In the genomic region with DNA sequence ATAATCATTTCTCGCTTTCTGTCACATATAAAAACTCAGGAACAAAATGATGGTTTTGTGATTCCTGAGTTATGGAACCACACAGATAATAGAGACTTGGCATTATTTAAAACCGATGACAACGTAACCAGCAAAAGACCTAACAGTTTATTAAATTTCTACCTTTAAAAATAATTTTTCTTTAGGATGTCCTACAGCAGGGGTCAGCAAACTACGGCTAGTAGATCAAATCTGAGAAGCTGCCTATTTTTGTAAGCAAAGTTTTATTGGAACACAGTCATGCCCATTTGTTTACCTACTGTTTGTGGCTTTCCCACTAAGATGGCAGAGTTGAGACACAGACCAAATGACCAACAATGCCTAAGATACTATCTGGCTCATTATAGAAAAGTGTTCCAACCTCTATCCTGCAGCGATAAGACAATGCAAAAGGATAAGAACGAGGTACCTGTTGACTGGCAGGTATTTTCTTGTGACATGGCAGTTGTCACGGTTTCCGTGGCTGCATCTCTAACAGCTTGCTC, we compare ENCODE assay signal across 14 cellular contexts. TPM values are rescaled to one million over a fixed set of nuclear protein-coding genes. Genes with fewer than 3 reads are reported as not detected.
DNase-seq lines count a peak whose midpoint lies in the region; ATAC-seq and TF ChIP-seq lines count a peak whose summit lies in the region.
"Had no signal": no experiment of that assay in that cellular context is flagged by ENCODE, and none has a peak within 500 bp of the region (broad histone marks: within the 10 kb centered on the region; RNA-seq: fewer than 3 reads in every experiment).

No MANE protein-coding gene starts in this region.

- intact Hi-C loops in PC-3 (cut with micrococcal nuclease) (loop anchor here (1.0 to 5.0 kb wide), 3 partner anchors 38 to 263 kb away; no protein-coding TSS in a partner anchor), esophagus muscularis mucosa (cut with DNase I) (no loop called here)

- POLR2A ChIA-PET in SK-N-SH (lab: Yijun Ruan, JAX), result interaction anchor here (2.4 kb wide), 1 partner anchor 12 kb away, joined by 13 read pairs; no protein-coding TSS in a partner anchor
- POLR2A ChIA-PET in PC-3 (lab: Charles Lee; ENCODE audit: unreplicated experiment), result no interaction called here

- peak; percentile 53 for TF ChIP-seq RAD21 in SK-N-SH (IDR thresholded peaks at IDR 0.05; ENCODE audit: low read length)

- no peaks in the 10 kb centered on the region for H3K79me2 ChIP-seq in SK-N-SH (ENCODE audit: insufficient read depth)
- H3K79me2 ChIP-seq in PC-3 (ENCODE audit: low read length), result no peaks in the 10 kb centered on the region

- peak overlapping the region; percentile 6 for H3K27ac Mint-ChIP-seq in stimulated activated naive B cell treated with anti-CD40 and anti-IgM and Interleukin-4, amounts not matched to agents 10 μg/mL and 1 μg/mL and 100 μg/mL, for 72 hours
- H3K27ac Mint-ChIP-seq: HFFc6 had no signal

- TF ChIP-seq POLR2A in esophagus muscularis mucosa (IDR thresholded peaks at IDR 0.05; ENCODE audit: low read depth) (no peak), upper lobe of left lung (IDR thresholded peaks at IDR 0.05) (no peak)

- no peak overlapping the region for H3K4me3 ChIP-seq in SK-N-SH (ENCODE audit: low read depth in 2 of 2, low read length in 1 of 2)
- H3K4me3 ChIP-seq in PC-3 (ENCODE audit: low read length), result no peak overlapping the region
- no peak overlapping the region for H3K4me3 ChIP-seq in esophagus muscularis mucosa
- H3K4me3 ChIP-seq in upper lobe of left lung, result no peak overlapping the region
- H3K4me3 ChIP-seq: BLaER1 treated with 17β-estradiol and CSF1 and Interleukin-3, amounts not matched to agents 10 nM and 100 nM had no signal

- no peak overlapping the region for H3K4me3 Mint-ChIP-seq in stimulated activated naive B cell treated with anti-CD40 and anti-IgM and Interleukin-4, amounts not matched to agents 10 μg/mL and 1 μg/mL and 100 μg/mL, for 72 hours
- H3K4me3 Mint-ChIP-seq: HFFc6 had no signal

- H4K20me1 ChIP-seq in SK-N-SH (ENCODE audit: insufficient read depth), result no peaks in the 10 kb centered on the region
- peaks cover 3% of the 10 kb centered on the region; the same call in 1 of the 2 replicates for H4K20me1 ChIP-seq in PC-3 (ENCODE audit: low read length)
- H4K20me1 ChIP-seq: BLaER1 treated with 17β-estradiol and CSF1 and Interleukin-3, amounts not matched to agents 10 nM and 100 nM had no signal

- H3K4me2 ChIP-seq in SK-N-SH (no peak overlapping the region), PC-3 (ENCODE audit: low read length) (0 out of 2 replicates have a peak overlapping the region, but pooled peaks have one; percentile 17)
- H3K4me2 ChIP-seq: BLaER1 treated with 17β-estradiol and CSF1 and Interleukin-3, amounts not matched to agents 10 nM and 100 nM had no signal

- H3K9me3 ChIP-seq in SK-N-SH (no peaks in the 10 kb centered on the region), PC-3 (ENCODE audit: low read length) (no peaks in the 10 kb centered on the region), esophagus muscularis mucosa (peaks cover 0 to 8% (median 2%) of the 10 kb centered on the region in 4 donors), upper lobe of left lung (peaks cover 0 to 7% (median 4%) of the 10 kb centered on the region in 4 donors)

- H3K4me1 Mint-ChIP-seq in stimulated activated naive B cell treated with anti-CD40 and anti-IgM and Interleukin-4, amounts not matched to agents 10 μg/mL and 1 μg/mL and 100 μg/mL, for 72 hours, result peaks cover 0 to 2% of the 10 kb centered on the region in 2 donors

- H2AFZ ChIP-seq in SK-N-SH (ENCODE audit: low read depth), result no peak overlapping the region
- no peak overlapping the region for H2AFZ ChIP-seq in PC-3 (ENCODE audit: low read length)

- H3K27me3 Mint-ChIP-seq in stimulated activated naive B cell treated with anti-CD40 and anti-IgM and Interleukin-4, amounts not matched to agents 10 μg/mL and 1 μg/mL and 100 μg/mL, for 72 hours, result no peaks in the 10 kb centered on the region

- H3K27me3 ChIP-seq in SK-N-SH (ENCODE audit: insufficient read depth) (no peaks in the 10 kb centered on the region), PC-3 (ENCODE audit: low read length) (no peaks in the 10 kb centered on the region), esophagus muscularis mucosa (no peaks in the 10 kb centered on the region), upper lobe of left lung (no peaks in the 10 kb centered on the region)
- H3K27me3 ChIP-seq: BLaER1 treated with 17β-estradiol and CSF1 and Interleukin-3, amounts not matched to agents 10 nM and 100 nM had no signal

- H3K4me1 ChIP-seq in SK-N-SH (ENCODE audit: control insufficient read depth in 1 of 2, insufficient read depth in 2 of 2, low read depth in 1 of 2, low read length in 1 of 2) (peaks cover 25 to 47% of the 10 kb centered on the region in 2 experiments), PC-3 (ENCODE audit: insufficient read depth, low read length) (peaks cover 19% of the 10 kb centered on the region), esophagus muscularis mucosa (peaks cover 13 to 48% (median 43%) of the 10 kb centered on the region in 4 donors), upper lobe of left lung (peaks cover 14 to 27% (median 16%) of the 10 kb centered on the region in 4 donors)

- H3K9ac ChIP-seq in SK-N-SH (no peak overlapping the region), PC-3 (ENCODE audit: low read length) (no peak overlapping the region)
- H3K9ac ChIP-seq: BLaER1 treated with 17β-estradiol and CSF1 and Interleukin-3, amounts not matched to agents 10 nM and 100 nM had no signal

- no peak for TF ChIP-seq EP300 in SK-N-SH (IDR thresholded peaks at IDR 0.05; ENCODE audit: borderline replicate concordance in 1 of 2, low read depth in 1 of 2, low read length in 1 of 2)
- no peak for TF ChIP-seq EP300 in esophagus muscularis mucosa (IDR thresholded peaks at IDR 0.05)
- TF ChIP-seq EP300 in upper lobe of left lung (IDR thresholded peaks at IDR 0.05), result no peak

- no TSS peak for BruUV-seq in PC-3 (replicated peaks; lab: Mats Ljungman, UMichigan)

- WGBS in SK-N-SH (ENCODE audit: low lambda C conversion rate), result 94% methylated on average over 8 of the region's 8 CpGs
- WGBS in esophagus muscularis mucosa, result 94% methylated on average over 8 of the region's 8 CpGs
- 91 to 96% methylated on average over 8 of the region's 8 CpGs for WGBS in upper lobe of left lung, 2 donors

- peaks cover 10% of the 10 kb centered on the region for H3F3A ChIP-seq in SK-N-SH (replicated peaks; ENCODE audit: insufficient read depth)
- no peaks in the 10 kb centered on the region for H3F3A ChIP-seq in PC-3 (ENCODE audit: low read length, unreplicated experiment)

- H3K9me3 Mint-ChIP-seq in stimulated activated naive B cell treated with anti-CD40 and anti-IgM and Interleukin-4, amounts not matched to agents 10 μg/mL and 1 μg/mL and 100 μg/mL, for 72 hours, result peaks cover 7% of the 10 kb centered on the region in 2 donors

- H3K36me3 ChIP-seq in SK-N-SH (replicated peaks in 1 of 2; ENCODE audit: control insufficient read depth in 1 of 2, insufficient read depth in 2 of 2, low read length in 1 of 2), result peaks cover 0 to 29% of the 10 kb centered on the region in 2 experiments
- H3K36me3 ChIP-seq in PC-3 (ENCODE audit: low read depth, low read length), result peaks cover 19% of the 10 kb centered on the region
- H3K36me3 ChIP-seq in esophagus muscularis mucosa, result peaks cover 0 to 38% (median 22%) of the 10 kb centered on the region in 4 donors
- peaks cover 0 to 38% (median 15%) of the 10 kb centered on the region in 4 donors for H3K36me3 ChIP-seq in upper lobe of left lung

- H3K9me2 ChIP-seq in SK-N-SH, result no peaks in the 10 kb centered on the region
- no peaks in the 10 kb centered on the region for H3K9me2 ChIP-seq in PC-3 (replicated peaks; ENCODE audit: low read length)

- CTCF ChIA-PET in SK-N-SH (lab: Yijun Ruan, JAX) (interaction anchor here (0.5 to 4.8 kb wide), 15 partner anchors 9 to 297 kb away, joined by 3 to 45 read pairs (median 5); no protein-coding TSS in a partner anchor), PC-3 (lab: Charles Lee) (interaction anchor here (0.9 to 1.4 kb wide), 2 partner anchors 199 to 205 kb away, joined by 3 to 5 read pairs; no protein-coding TSS in a partner anchor)

- TF ChIP-seq CTCF in SK-N-SH (IDR thresholded peaks at IDR 0.05), result no peak
- TF ChIP-seq CTCF in PC-3 (conservative IDR thresholded peaks at IDR 0.05; ENCODE audit: low read depth, low read length), result peak; percentile 81
- no peak for TF ChIP-seq CTCF in esophagus muscularis mucosa (IDR thresholded peaks at IDR 0.05)
- TF ChIP-seq CTCF in upper lobe of left lung (IDR thresholded peaks at IDR 0.05), result no peak

- peak overlapping the region in 1 of 2 experiments; percentile 89; a peak in 2 of 4 replicates for H3K27ac ChIP-seq in SK-N-SH (ENCODE audit: low read depth in 2 of 2, low read length in 1 of 2)
- H3K27ac ChIP-seq in PC-3 (ENCODE audit: low read length), result peak overlapping the region; percentile 20; the same call in 1 of the 2 replicates
- H3K27ac ChIP-seq in esophagus muscularis mucosa (replicated peaks in 1 of 4), result peak overlapping the region in 3 of 4 donors; percentile 28 to 84 (median 29)
- no peak overlapping the region for H3K27ac ChIP-seq in upper lobe of left lung

- peaks cover 50 to 72% of the 10 kb centered on the region in 2 donors for H3K36me3 Mint-ChIP-seq in stimulated activated naive B cell treated with anti-CD40 and anti-IgM and Interleukin-4, amounts not matched to agents 10 μg/mL and 1 μg/mL and 100 μg/mL, for 72 hours

- no peak for DNase-seq in SK-N-SH
- DNase-seq in PC-3, result peak; percentile 86
- DNase-seq in esophagus muscularis mucosa (ENCODE audit: extremely low spot score), result no peak
- no peak for DNase-seq in stimulated activated naive B cell treated with anti-CD40 and anti-IgM and Interleukin-4, amounts not matched to agents 10 μg/mL and 1 μg/mL and 100 μg/mL, for 72 hours
- DNase-seq in upper lobe of left lung, result no peak
- DNase-seq in stimulated activated CD4-positive, alpha-beta T cell treated with anti-CD3 and anti-CD28 coated beads, Interleukin-2, amount 100 ng/mL, for 24 hours, result no peak
- DNase-seq in NCI-H748 treated with DMSO at 0.1 percent for 48 hours (lab: John Stamatoyannopoulos, UW), result no peak
- DNase-seq: DND-41; HFFc6; NCI-H187 treated with DMSO at 0.1 percent for 48 hours; NCI-H69; NK-92 treated with Interleukin-12 subunit alpha and Interleukin-12 subunit beta, amount 100 ng/mL, for 24 hours had no signal

- ATAC-seq in SK-N-SH treated with all-trans-retinoic acid at 6 μM for 48 hours (no peak), PC-3 (peak; percentile 88), upper lobe of left lung (ENCODE audit: low FRiP score in 2 of 2) (no peak)
- ATAC-seq in stimulated activated naive B cell treated with anti-CD40 and anti-IgM and Interleukin-4, amounts not matched to agents 10 μg/mL and 1 μg/mL and 100 μg/mL, for 72 hours (replicated peaks), result no peak

TF ChIP-seq in SK-N-SH treated with all-trans-retinoic acid at 6 μM for 48 hours, 23 proteins besides CTCF, POLR2A, EP300 and RAD21 (continues in another document):
- TF ChIP-seq CSDC2 (CRISPR knock-in tag; IDR thresholded peaks at IDR 0.05), result no peak
- TF ChIP-seq ZNF565 (CRISPR knock-in tag; conservative IDR thresholded peaks at IDR 0.05; ENCODE audit: low read depth), result no peak

RNA-seq across cellular contexts. Expression of gene ZFP36L2, which starts 53.0 kb away (rescaled TPM):
- 12.5 and 18.4 TPM in 2 replicates for polyA plus RNA-seq in SK-N-SH (2012; rRNA removed)
- polyA plus RNA-seq in SK-N-SH (2012; cell fraction: cytosol; rRNA removed), result 22.0 and 22.2 TPM in 2 replicates
- 24.1 and 24.2 TPM in 2 replicates for polyA plus RNA-seq in SK-N-SH (2012; cell fraction: nucleus; rRNA removed)
- 14.8 and 26.0 TPM in 2 replicates for total RNA-seq in PC-3 (2014; rRNA removed)
- 100 to 1,000 TPM in 1 of 4 donors, 10 to 100 TPM in 3; 81.7 to 117 (median 85.7) TPM for total RNA-seq in esophagus muscularis mucosa
- 100 to 1,000 TPM in 4 of 6 donors, 10 to 100 TPM in 2; 65.4 to 180 (median 127) TPM for total RNA-seq in upper lobe of left lung

Comparison
In these comparisons a context has a peak if more than half of its experiments do, and no peak if none do; other contexts are left out.
1. H3K27ac ChIP-seq: peak in PC-3 (single experiment) and esophagus muscularis mucosa (3 of 4); none in upper lobe of left lung (0 of 4).